Comparison of ENCODE assay signal across 31 cellular contexts in genomic region chr1:4220362-4220761, GRCh38.
"Had no signal": no experiment of that assay in that cellular context is flagged by ENCODE, and none has a peak within 500 bp of the region (broad histone marks: within the 10 kb centered on the region; RNA-seq: fewer than 3 reads in every experiment).

No MANE protein-coding gene starts in this region.

- H3K36me3 Mint-ChIP-seq: naive thymus-derived CD4-positive, alpha-beta T cell; natural killer cell; neural progenitor cell; stimulated activated memory B cell treated with anti-CD40 and anti-IgM and Interleukin-4, amounts not matched to agents 10 μg/mL and 1 μg/mL and 100 μg/mL, for 72 hours; type B pancreatic cell had no signal

- H3K9me3 ChIP-seq: ovary, psoas muscle, suprapubic skin, testis, tibial artery, transverse colon, upper lobe of right lung, uterus had no signal

- H3K9me3 Mint-ChIP-seq: naive thymus-derived CD4-positive, alpha-beta T cell; natural killer cell; nephron; stimulated activated memory B cell treated with anti-CD40 and anti-IgM and Interleukin-4, amounts not matched to agents 10 μg/mL and 1 μg/mL and 100 μg/mL, for 72 hours; stimulated activated naive CD8-positive, alpha-beta T cell treated with anti-CD3 and anti-CD28 coated beads, Interleukin-15, amount 100 ng/mL, for 72 hours had no signal

- H3K27ac ChIP-seq: neural progenitor cell, ovary, parathyroid adenoma, psoas muscle, skin epidermis, spleen, suprapubic skin, testis, tibial artery, transverse colon, upper lobe of right lung, uterus had no signal

- H3K4me3 Mint-ChIP-seq: naive thymus-derived CD4-positive, alpha-beta T cell; natural killer cell; nephron; neural progenitor cell; stimulated activated memory B cell treated with anti-CD40 and anti-IgM and Interleukin-4, amounts not matched to agents 10 μg/mL and 1 μg/mL and 100 μg/mL, for 72 hours; stimulated activated naive CD8-positive, alpha-beta T cell treated with anti-CD3 and anti-CD28 coated beads, Interleukin-15, amount 100 ng/mL, for 72 hours; type B pancreatic cell had no signal

- H3K4me3 ChIP-seq: neural progenitor cell, ovary, psoas muscle, skin epidermis, smooth muscle cell, spleen, suprapubic skin, testis, tibial artery, transverse colon, upper lobe of right lung, uterus had no signal

- DNase-seq: naive thymus-derived CD4-positive, alpha-beta T cell; natural killer cell; occipital lobe; ovary; posterior cingulate gyrus; psoas muscle; right cardiac atrium; spleen; stimulated activated CD4-positive, alpha-beta T cell treated with anti-CD3 and anti-CD28 coated beads, Interleukin-12 subunit alpha, Interleukin-12 subunit beta, amount 100 ng/mL, for 4 hours; stimulated activated CD4-positive, alpha-beta T cell treated with anti-CD3 and anti-CD28 coated beads, Interleukin-1b, Interleukin-23, amount 100 ng/mL, for 48 hours; stimulated activated CD4-positive, alpha-beta T cell treated with anti-CD3 and anti-CD28 coated beads, Interleukin-4, amount 100 ng/mL, for 1 hour; stimulated activated CD4-positive, alpha-beta T cell treated with anti-CD3 and anti-CD28 coated beads, Interleukin-4, amount 100 ng/mL, for 4 hours; stimulated activated CD8-positive, alpha-beta memory T cell treated with anti-CD3 and anti-CD28 coated beads, Interleukin-4, amount 100 ng/mL, for 48 hours; stimulated activated naive CD4-positive, alpha-beta T cell; stimulated activated naive CD8-positive, alpha-beta T cell treated with anti-CD3 and anti-CD28 coated beads, Interleukin-15, amount 100 ng/mL, for 72 hours; stimulated activated naive CD8-positive, alpha-beta T cell treated with anti-CD3 and anti-CD28 coated beads, Interleukin-15, Interleukin-2, amounts not matched to agents 100 U/mL and 50 U/mL, for 24 hours; substantia nigra; testis; tibial artery; transverse colon; upper lobe of right lung; uterus had no signal

- H3K4me1 Mint-ChIP-seq: naive thymus-derived CD4-positive, alpha-beta T cell; natural killer cell; nephron; stimulated activated memory B cell treated with anti-CD40 and anti-IgM and Interleukin-4, amounts not matched to agents 10 μg/mL and 1 μg/mL and 100 μg/mL, for 72 hours; stimulated activated naive CD8-positive, alpha-beta T cell treated with anti-CD3 and anti-CD28 coated beads, Interleukin-15, amount 100 ng/mL, for 72 hours had no signal

- H3K4me2 ChIP-seq: neural progenitor cell, smooth muscle cell had no signal

- H3K27me3 ChIP-seq: neural progenitor cell, ovary, testis, uterus had no signal

- H3K36me3 ChIP-seq: neural progenitor cell, ovary, spleen, suprapubic skin, tibial artery, transverse colon, upper lobe of right lung, uterus had no signal

- H3K27ac Mint-ChIP-seq: naive thymus-derived CD4-positive, alpha-beta T cell; natural killer cell; nephron; neural progenitor cell; progenitor cell of endocrine pancreas; stimulated activated memory B cell treated with anti-CD40 and anti-IgM and Interleukin-4, amounts not matched to agents 10 μg/mL and 1 μg/mL and 100 μg/mL, for 72 hours; stimulated activated naive CD8-positive, alpha-beta T cell treated with anti-CD3 and anti-CD28 coated beads, Interleukin-15, amount 100 ng/mL, for 72 hours; type B pancreatic cell had no signal

- H3K4me1 ChIP-seq: neural progenitor cell, parathyroid adenoma, psoas muscle, spleen, suprapubic skin, testis, tibial artery, transverse colon, upper lobe of right lung, uterus had no signal

- H3K9ac ChIP-seq: neural progenitor cell, parathyroid adenoma had no signal
